ENCODE assay signal across 13 cellular contexts in the genomic region with DNA sequence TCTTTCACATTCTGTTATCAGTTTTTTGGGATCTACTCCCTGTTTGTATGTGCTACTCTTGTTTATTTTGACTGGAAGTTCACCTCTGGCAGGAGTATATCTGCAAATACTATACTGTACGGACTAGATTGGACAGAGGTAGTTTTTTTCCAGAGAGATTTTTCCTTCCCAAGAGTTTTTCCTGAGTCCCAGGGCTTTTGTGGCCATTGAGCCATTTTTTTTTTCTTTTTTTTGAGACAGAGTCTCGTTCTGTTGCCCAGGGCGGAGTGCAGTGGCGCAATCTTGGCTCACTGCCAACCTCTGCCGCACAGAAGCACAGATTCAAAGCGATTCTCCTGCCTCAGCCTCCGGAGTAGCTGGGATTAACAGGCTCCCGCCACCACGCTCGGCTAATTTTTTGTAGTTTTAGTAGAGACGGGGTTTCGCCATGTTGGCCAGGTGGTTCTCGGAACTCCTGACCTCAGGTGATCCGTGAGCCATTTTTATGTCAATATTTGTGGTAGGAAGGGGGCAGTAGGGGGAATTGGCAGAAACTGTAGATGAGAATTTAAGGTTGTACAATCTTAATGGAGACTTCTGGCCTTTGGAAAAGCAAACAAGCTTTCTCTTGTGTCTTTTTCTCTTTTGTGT. TPM values are rescaled to one million over a fixed set of nuclear protein-coding genes. Genes with fewer than 3 reads are reported as not detected.
DNase-seq lines count a peak whose midpoint lies in the region; ATAC-seq and TF ChIP-seq lines count a peak whose summit lies in the region.
"Had no signal": no experiment of that assay in that cellular context is flagged by ENCODE, and none has a peak within 500 bp of the region (broad histone marks: within the 10 kb centered on the region; RNA-seq: fewer than 3 reads in every experiment).

No MANE protein-coding gene starts in this region.

- no peak overlapping the region for H3K4me2 ChIP-seq in mammary epithelial cell (ENCODE audit: insufficient read depth, low read depth, low read length)

- H3K9me3 ChIP-seq in mammary epithelial cell (replicated peaks; ENCODE audit: insufficient read depth, low read length) (no peaks in the 10 kb centered on the region), upper lobe of left lung (no peaks in the 10 kb centered on the region)

- H3K27ac Mint-ChIP-seq in MCF 10A (ENCODE audit: low read depth, unreplicated experiment), result peak overlapping the region; percentile 93
- H3K27ac Mint-ChIP-seq: IgD-negative memory B cell had no signal

- no peak for TF ChIP-seq POLR2A in upper lobe of left lung (IDR thresholded peaks at IDR 0.05)

- no TSS peak for BruUV-seq in MCF 10A (replicated peaks; lab: Mats Ljungman, UMichigan)
- BruUV-seq in mammary epithelial cell (replicated peaks; lab: Mats Ljungman, UMichigan), result no TSS peak

- peaks cover 17% of the 10 kb centered on the region for H3K4me1 Mint-ChIP-seq in MCF 10A (ENCODE audit: insufficient read depth, unreplicated experiment)

- H3K9me3 Mint-ChIP-seq in MCF 10A (ENCODE audit: unreplicated experiment), result no peaks in the 10 kb centered on the region

- H3K27me3 ChIP-seq in mammary epithelial cell (ENCODE audit: insufficient read depth, low read length) (no peaks in the 10 kb centered on the region), upper lobe of left lung (no peaks in the 10 kb centered on the region)

- dilution Hi-C loops in mammary epithelial cell (cut with HindIII; ENCODE audit: low sequenced_read_pairs), result no loop called here

- H3K36me3 ChIP-seq in mammary epithelial cell (ENCODE audit: insufficient read depth, low read length) (no peaks in the 10 kb centered on the region), upper lobe of left lung (no peaks in the 10 kb centered on the region)

- intact Hi-C loops in MCF 10A (cut with micrococcal nuclease) (no loop called here), mammary epithelial cell (cut with micrococcal nuclease) (no loop called here)

- H2AFZ ChIP-seq in mammary epithelial cell (ENCODE audit: low read depth, low read length), result no peak overlapping the region

- H3K27me3 Mint-ChIP-seq in MCF 10A (ENCODE audit: insufficient read depth, unreplicated experiment), result no peaks in the 10 kb centered on the region
- H3K27me3 Mint-ChIP-seq: IgD-negative memory B cell; stimulated activated naive B cell treated with anti-CD40 and anti-IgM and Interleukin-4, amounts not matched to agents 10 μg/mL and 1 μg/mL and 100 μg/mL, for 72 hours had no signal

- H3K27ac ChIP-seq in mammary epithelial cell (ENCODE audit: insufficient read depth, low read depth, low read length) (no peak overlapping the region), upper lobe of left lung (no peak overlapping the region)

- H3K36me3 Mint-ChIP-seq in MCF 10A (ENCODE audit: insufficient read depth, unreplicated experiment), result peaks cover 9% of the 10 kb centered on the region

- H3K9ac ChIP-seq in mammary epithelial cell (ENCODE audit: insufficient read depth, low read length), result no peak overlapping the region

- CTCF ChIA-PET in MCF 10A (lab: Yijun Ruan, JAX) (interaction anchor here (0.6 to 2.9 kb wide), 7 partner anchors 8 to 156 kb away, joined by 3 to 15 read pairs (median 4); no protein-coding TSS in a partner anchor), mammary epithelial cell (lab: Charles Lee; ENCODE audit: low non-redundant PET) (no interaction called here)

- no peak for TF ChIP-seq CTCF in MCF 10A (IDR thresholded peaks at IDR 0.05; ENCODE audit: unreplicated experiment)
- TF ChIP-seq CTCF in mammary epithelial cell (conservative IDR thresholded peaks at IDR 0.05 in 1 of 2, IDR thresholded peaks at IDR 0.05 in 1 of 2; ENCODE audit: extremely low read depth in 1 of 2, insufficient read depth in 1 of 2, low read depth in 1 of 2, low read length in 2 of 2), result no peak
- no peak for TF ChIP-seq CTCF in upper lobe of left lung (IDR thresholded peaks at IDR 0.05)

- TF ChIP-seq EP300 in upper lobe of left lung (IDR thresholded peaks at IDR 0.05), result no peak

- 65% methylated on average over 14 of the region's 14 CpGs for WGBS in mammary epithelial cell (ENCODE audit: low coverage, missing lambda C conversion rate)
- 78% methylated on average over 14 of the region's 14 CpGs for WGBS in upper lobe of left lung, 2 donors

- POLR2A ChIA-PET in MCF 10A (lab: Yijun Ruan, JAX), result interaction anchor here (0.6 to 7.5 kb wide), 8 partner anchors 12 to 1790 kb away, joined by 3 to 88 read pairs (median 5); no protein-coding TSS in a partner anchor

- DNase-seq in MCF 10A (ENCODE audit: unreplicated experiment), result peak; percentile 90
- no peak for DNase-seq in mammary epithelial cell
- peak; percentile 80 for DNase-seq in RPMI7951 (ENCODE audit: low read depth)
- DNase-seq in glomerular visceral epithelial cell (ENCODE audit: extremely low spot score), result peak; percentile 71
- peak; percentile 32 to 38 for DNase-seq in upper lobe of left lung
- DNase-seq in nucleus accumbens (lab: John Stamatoyannopoulos, UW), result no peak
- DNase-seq in cortex of kidney (lab: John Stamatoyannopoulos, UW), result no peak
- no peak for DNase-seq in activated effector memory CD4-positive, alpha-beta T cell treated with Interleukin-2 at 50 U/mL for 16 hours
- DNase-seq: activated T-cell treated with anti-CD3 and anti-CD28 coated beads, Interleukin-2, amount 50 U/mL, for 4 hours; NCI-H524 treated with DMSO at 0.1 percent for 48 hours; stimulated activated naive B cell treated with anti-CD40 and anti-IgM and Interleukin-4, amounts not matched to agents 10 μg/mL and 1 μg/mL and 100 μg/mL, for 72 hours; T-helper 9 cell had no signal

- no peaks in the 10 kb centered on the region for H4K20me1 ChIP-seq in mammary epithelial cell (ENCODE audit: insufficient read depth, low read length)

- in situ Hi-C loops in mammary epithelial cell (cut with MboI; ENCODE audit: low sequenced_read_pairs in 2 of 2), result no loop called here

- H3K79me2 ChIP-seq in mammary epithelial cell (ENCODE audit: insufficient read depth, low read length), result peaks cover 96% of the 10 kb centered on the region

- peak overlapping the region; percentile 68 for H3K4me3 Mint-ChIP-seq in MCF 10A (ENCODE audit: unreplicated experiment)
- H3K4me3 Mint-ChIP-seq: activated T-cell treated with anti-CD3 and anti-CD28 coated beads, Interleukin-2, amount 50 U/mL, for 4 hours; stimulated activated naive B cell treated with anti-CD40 and anti-IgM and Interleukin-4, amounts not matched to agents 10 μg/mL and 1 μg/mL and 100 μg/mL, for 72 hours had no signal

- ATAC-seq in upper lobe of left lung (ENCODE audit: low FRiP score in 2 of 2), result no peak
- ATAC-seq: activated T-cell treated with anti-CD3 and anti-CD28 coated beads, Interleukin-2, amount 50 U/mL, for 4 hours; stimulated activated naive B cell treated with anti-CD40 and anti-IgM and Interleukin-4, amounts not matched to agents 10 μg/mL and 1 μg/mL and 100 μg/mL, for 72 hours had no signal

- H3K4me3 ChIP-seq in mammary epithelial cell (replicated peaks in 1 of 3; ENCODE audit: insufficient read depth in 1 of 3, low read depth in 2 of 3, low read length in 3 of 3), result no peak overlapping the region
- no peak overlapping the region for H3K4me3 ChIP-seq in upper lobe of left lung

- H3K4me1 ChIP-seq in mammary epithelial cell (ENCODE audit: insufficient read depth, low read length) (peaks cover 15% of the 10 kb centered on the region), upper lobe of left lung (peaks cover 0 to 7% (median 2%) of the 10 kb centered on the region in 4 donors)

RNA-seq across cellular contexts. Expression of a gene that starts 19.4 kb away (rescaled TPM):
- total RNA-seq in MCF 10A (2022) (165 and 180 TPM in 2 replicates), mammary epithelial cell (100 to 1,000 TPM; 117 to 150 TPM), upper lobe of left lung (100 to 1,000 TPM in 5 of 6 donors, 10 to 100 TPM in 1; 69.1 to 215 (median 116) TPM)
- 57.6 TPM for polyA plus RNA-seq in mammary epithelial cell
- polyA minus RNA-seq in mammary epithelial cell, result 34.6 TPM
- total RNA-seq in RPMI7951 (2014; rRNA removed; shearing (Covaris generic)), result 100 and 129 TPM in 2 replicates

Comparison
In these comparisons a context has a peak if more than half of its experiments do, and no peak if none do; other contexts are left out.
1. DNase-seq: peak in MCF 10A (single experiment), RPMI7951 (single experiment), glomerular visceral epithelial cell (single experiment) and upper lobe of left lung (2 of 2); none in mammary epithelial cell (single experiment), nucleus accumbens (0 of 56), cortex of kidney (single experiment) and activated effector memory CD4-positive, alpha-beta T cell treated with Interleukin-2 at 50 U/mL for 16 hours (single experiment).